16 cellular contexts compared by ENCODE assay signal in the genomic region with DNA sequence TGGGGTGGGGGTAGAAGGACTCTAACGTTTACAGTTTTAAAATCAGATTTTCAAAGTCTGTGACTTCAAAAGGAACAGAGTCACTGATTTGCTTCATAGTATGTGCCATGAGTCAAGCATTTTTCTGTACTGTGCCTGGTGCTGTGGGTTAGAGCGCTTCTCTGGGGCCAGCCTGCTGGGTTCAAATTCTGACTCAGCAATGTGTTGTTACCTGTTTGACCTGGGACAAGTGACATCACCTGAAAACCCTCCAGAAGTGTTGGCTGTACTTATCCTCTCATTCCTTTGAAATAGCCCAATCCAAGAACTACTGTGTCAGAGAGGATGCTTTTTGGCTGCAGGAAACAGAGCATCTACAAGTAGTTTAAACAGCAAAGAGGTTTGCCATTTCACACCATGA.
DNase-seq lines count a peak whose midpoint lies in the region; ATAC-seq, FAIRE-seq and TF ChIP-seq lines count a peak whose summit lies in the region.
"Had no signal": no experiment of that assay in that cellular context is flagged by ENCODE, and none has a peak within 500 bp of the region (broad histone marks: within the 10 kb centered on the region; RNA-seq: fewer than 3 reads in every experiment).

No MANE protein-coding gene starts in this region.

- intact Hi-C loops in IMR-90 (cut with micrococcal nuclease) (no loop called here), heart right ventricle (cut with DNase I) (no loop called here)

- peak overlapping the region; percentile 64 for H3K27ac Mint-ChIP-seq in astrocyte (ENCODE audit: unreplicated experiment)
- H3K27ac Mint-ChIP-seq: CD4-positive, CD25-positive, alpha-beta regulatory T cell had no signal

- H2BK5ac ChIP-seq in IMR-90 (ENCODE audit: low read depth, low read length, poor library complexity, severe bottlenecking) (no peak overlapping the region), trophoblast cell (ENCODE audit: low read depth, low read length, poor library complexity) (no peak overlapping the region)

- ATAC-seq in IMR-90 (ENCODE audit: low read depth) (no peak), heart right ventricle (no peak)
- ATAC-seq: HCT116, Right ventricle myocardium inferior had no signal

- CTCF ChIA-PET in IMR-90 (lab: Yijun Ruan, JAX): interaction anchor here (0.8 kb wide), 1 partner anchor 177 kb away, joined by 3 read pairs; no protein-coding TSS in a partner anchor

- DNase-seq in IMR-90: peak; percentile 23
- DNase-seq in astrocyte (ENCODE audit: low read depth): no peak
- DNase-seq in hepatocyte (ENCODE audit: low spot score): no peak
- DNase-seq in trophoblast cell: peak; percentile 84 to 90
- no peak for DNase-seq in Kasumi-1 (lab: John Stamatoyannopoulos, UW)
- DNase-seq in activated naive CD4-positive, alpha-beta T cell treated with anti-CD3 and anti-CD28 coated beads, Interleukin-2, amount 50 U/mL, for 16 hours: no peak
- no peak for DNase-seq in heart right ventricle
- DNase-seq: ACHN; CD4-positive, CD25-positive, alpha-beta regulatory T cell; KG1; MM.1S; NCI-H1092 treated with DMSO at 0.1 percent for 48 hours; NCI-H2081 treated with DMSO at 0.1 percent for 48 hours; NCI-H524 had no signal

- POLR2A ChIA-PET in IMR-90 (lab: Charles Lee; ENCODE audit: unreplicated experiment): no interaction called here

- in situ Hi-C loops in IMR-90 (cut with MboI; ENCODE audit: low sequenced_read_pairs): no loop called here

- H3K4me1 Mint-ChIP-seq in astrocyte (ENCODE audit: low read depth, unreplicated experiment): peaks cover 15% of the 10 kb centered on the region

- H3K4me1 ChIP-seq in IMR-90 (ENCODE audit: control insufficient read depth, insufficient read depth, low read length) (no peaks in the 10 kb centered on the region; the same call in 1 of the 2 replicates), astrocyte (ENCODE audit: insufficient read depth, low read length) (no peaks in the 10 kb centered on the region), hepatocyte (ENCODE audit: insufficient read depth) (no peaks in the 10 kb centered on the region), trophoblast cell (ENCODE audit: control insufficient read depth in 1 of 2, insufficient read depth in 2 of 2, low read length in 2 of 2) (peaks cover 27 to 35% of the 10 kb centered on the region in 2 experiments), heart right ventricle (peaks cover 0 to 17% (median 0%) of the 10 kb centered on the region in 9 donors)

- H3K9ac ChIP-seq in IMR-90 (ENCODE audit: low read depth, low read length): no peak overlapping the region
- H3K9ac ChIP-seq in astrocyte (ENCODE audit: low read length): no peak overlapping the region
- H3K9ac ChIP-seq in trophoblast cell (ENCODE audit: low read length): no peak overlapping the region

- H4K20me1 ChIP-seq in IMR-90 (ENCODE audit: insufficient read depth, low read length): no peaks in the 10 kb centered on the region
- H4K20me1 ChIP-seq in astrocyte (ENCODE audit: insufficient read depth, low read length): no peaks in the 10 kb centered on the region
- H4K20me1 ChIP-seq in hepatocyte (ENCODE audit: insufficient read depth, poor library complexity, severe bottlenecking): no peaks in the 10 kb centered on the region

- no peak overlapping the region for H2BK12ac ChIP-seq in trophoblast cell (ENCODE audit: low read length)

- H3K4ac ChIP-seq in IMR-90 (ENCODE audit: low read depth, low read length): no peak overlapping the region
- H3K4ac ChIP-seq in trophoblast cell (ENCODE audit: low read depth, low read length): no peak overlapping the region

- H3K23ac ChIP-seq in IMR-90 (ENCODE audit: low read depth, low read length) (no peak overlapping the region), trophoblast cell (ENCODE audit: low read length) (no peak overlapping the region)

- no peaks in the 10 kb centered on the region for H3K9me2 ChIP-seq in hepatocyte (replicated peaks; ENCODE audit: insufficient read depth)

- H3K56ac ChIP-seq in IMR-90 (ENCODE audit: extremely low read depth, insufficient read depth, low read length): no peak overlapping the region

- peaks cover 2% of the 10 kb centered on the region for H3K9me3 Mint-ChIP-seq in astrocyte (ENCODE audit: unreplicated experiment)

- no peak overlapping the region for H3K27ac ChIP-seq in IMR-90 (ENCODE audit: insufficient read depth, low read length)
- no peak overlapping the region for H3K27ac ChIP-seq in astrocyte (ENCODE audit: low read depth, low read length)
- peak overlapping the region; percentile 19 for H3K27ac ChIP-seq in hepatocyte
- H3K27ac ChIP-seq in trophoblast cell (ENCODE audit: low read depth, low read length): no peak overlapping the region
- H3K27ac ChIP-seq in heart right ventricle: no peak overlapping the region

- H4K5ac ChIP-seq in IMR-90 (ENCODE audit: low read depth, low read length): no peak overlapping the region

- FAIRE-seq in astrocyte (lab: Jason Lieb, UNC): no peak

- H3K4me3 ChIP-seq in IMR-90 (ENCODE audit: insufficient read depth, low read depth, low read length) (no peak overlapping the region), astrocyte (ENCODE audit: insufficient read depth, low read depth, low read length) (no peak overlapping the region), hepatocyte (no peak overlapping the region), trophoblast cell (ENCODE audit: low read depth, low read length) (no peak overlapping the region), heart right ventricle (no peak overlapping the region)

- no CpG with 5 or more reads among the region's 2 CpGs for WGBS in IMR-90 (ENCODE audit: extremely low coverage in 2 of 2, insufficient read length in 1 of 2), 2 experiments
- 56% methylated on average over 2 of the region's 2 CpGs for WGBS in hepatocyte (ENCODE audit: low lambda C conversion rate, missing lambda C conversion rate)
- no CpG with 5 or more reads among the region's 2 CpGs for WGBS in trophoblast cell (ENCODE audit: extremely low coverage, insufficient coverage, insufficient read length)
- 73 to 81% methylated on average over 2 of the region's 2 CpGs for WGBS in heart right ventricle, 2 donors

- H2AK5ac ChIP-seq in IMR-90 (ENCODE audit: low read depth, low read length) (no peak overlapping the region), trophoblast cell (ENCODE audit: low read length) (no peak overlapping the region)

- peaks cover 2% of the 10 kb centered on the region for H3K36me3 Mint-ChIP-seq in astrocyte (ENCODE audit: low read depth, unreplicated experiment)
- H3K36me3 Mint-ChIP-seq: CD4-positive, CD25-positive, alpha-beta regulatory T cell had no signal

- TF ChIP-seq RAD21 in IMR-90 (IDR thresholded peaks at IDR 0.05; ENCODE audit: low read length): no peak

- H3K4me3 Mint-ChIP-seq in astrocyte (ENCODE audit: unreplicated experiment): no peak overlapping the region
- H3K4me3 Mint-ChIP-seq: CD4-positive, CD25-positive, alpha-beta regulatory T cell had no signal

- H2AFZ ChIP-seq in IMR-90 (replicated peaks; ENCODE audit: low read length, poor library complexity) (no peak overlapping the region), astrocyte (ENCODE audit: low read depth, low read length) (no peak overlapping the region), hepatocyte (no peak overlapping the region), trophoblast cell (ENCODE audit: insufficient read depth, low read length, poor library complexity) (no peak overlapping the region)

- peaks cover 5% of the 10 kb centered on the region for H3K27me3 ChIP-seq in IMR-90 (ENCODE audit: control insufficient read depth, insufficient read depth, low read length)
- peaks cover 9% of the 10 kb centered on the region for H3K27me3 ChIP-seq in astrocyte (ENCODE audit: insufficient read depth, low read length)
- H3K27me3 ChIP-seq in hepatocyte: no peaks in the 10 kb centered on the region
- H3K27me3 ChIP-seq in trophoblast cell (ENCODE audit: insufficient read depth, low read length): no peaks in the 10 kb centered on the region
- peaks cover 0 to 52% (median 17%) of the 10 kb centered on the region in 7 donors for H3K27me3 ChIP-seq in heart right ventricle

- no peak overlapping the region for H3K4me2 ChIP-seq in IMR-90 (ENCODE audit: low read depth, low read length)
- no peak overlapping the region for H3K4me2 ChIP-seq in astrocyte (ENCODE audit: low read length)
- no peak overlapping the region for H3K4me2 ChIP-seq in hepatocyte
- H3K4me2 ChIP-seq in trophoblast cell (ENCODE audit: low read length): no peak overlapping the region

- no peak overlapping the region for H4K8ac ChIP-seq in IMR-90 (ENCODE audit: low read depth in 2 of 2, low read length in 2 of 2)
- H4K8ac ChIP-seq in trophoblast cell (ENCODE audit: low read depth, low read length): no peak overlapping the region

- no peak for TF ChIP-seq POLR2A in IMR-90 (IDR thresholded peaks at IDR 0.05; ENCODE audit: low read depth, low read length)

- no TSS peak for BruUV-seq in IMR-90 (replicated peaks; lab: Mats Ljungman, UMichigan)

- H4K91ac ChIP-seq in IMR-90 (ENCODE audit: insufficient read depth, low read depth, low read length) (no peak overlapping the region), trophoblast cell (ENCODE audit: low read depth, low read length) (no peak overlapping the region)

- H2BK120ac ChIP-seq in IMR-90 (ENCODE audit: low read depth, low read length) (no peak overlapping the region), trophoblast cell (ENCODE audit: insufficient read depth, low read length, poor library complexity) (no peak overlapping the region)

- H2BK20ac ChIP-seq in IMR-90 (ENCODE audit: low read depth, low read length): no peak overlapping the region

- no peak for TF ChIP-seq CTCF in IMR-90 (conservative IDR thresholded peaks at IDR 0.05; ENCODE audit: low read depth, low read length)
- TF ChIP-seq CTCF in astrocyte (IDR thresholded peaks at IDR 0.05; ENCODE audit: insufficient read depth, low read depth, low read length): no peak
- TF ChIP-seq CTCF in hepatocyte (IDR thresholded peaks at IDR 0.05; ENCODE audit: poor library complexity): no peak
- no peak for TF ChIP-seq CTCF in heart right ventricle (IDR thresholded peaks at IDR 0.05)

- no peak overlapping the region for H4K12ac ChIP-seq in trophoblast cell (ENCODE audit: low read depth, low read length)

- H3K14ac ChIP-seq in IMR-90 (replicated peaks; ENCODE audit: low read depth, low read length): no peak overlapping the region
- H3K14ac ChIP-seq in trophoblast cell (ENCODE audit: low read length): no peak overlapping the region

- dilution Hi-C loops in IMR-90 (cut with HindIII; ENCODE audit: low sequenced_read_pairs, unreplicated experiment): no loop called here

- H3K18ac ChIP-seq in IMR-90 (ENCODE audit: low read depth, low read length) (no peak overlapping the region), trophoblast cell (ENCODE audit: low read length) (no peak overlapping the region)

- H3K9me3 ChIP-seq in IMR-90 (ENCODE audit: control insufficient read depth, insufficient read depth, low read length): no peaks in the 10 kb centered on the region
- no peaks in the 10 kb centered on the region for H3K9me3 ChIP-seq in astrocyte (ENCODE audit: insufficient read depth, low read depth, low read length)
- H3K9me3 ChIP-seq in hepatocyte (ENCODE audit: low read depth): no peaks in the 10 kb centered on the region
- no peaks in the 10 kb centered on the region for H3K9me3 ChIP-seq in trophoblast cell (ENCODE audit: insufficient read depth, low read depth, low read length)
- no peaks in the 10 kb centered on the region for H3K9me3 ChIP-seq in heart right ventricle

- H3K36me3 ChIP-seq in IMR-90 (ENCODE audit: control insufficient read depth, insufficient read depth, low read length) (no peaks in the 10 kb centered on the region), astrocyte (ENCODE audit: insufficient read depth, low read length) (no peaks in the 10 kb centered on the region), hepatocyte (replicated peaks; ENCODE audit: insufficient read depth, low read depth) (no peaks in the 10 kb centered on the region), trophoblast cell (ENCODE audit: control insufficient read depth in 1 of 2, insufficient read depth in 2 of 2, low read length in 2 of 2) (no peaks in the 10 kb centered on the region), heart right ventricle (no peaks in the 10 kb centered on the region)

- H3K79me2 ChIP-seq in astrocyte (ENCODE audit: insufficient read depth, low read length): no peaks in the 10 kb centered on the region
- H3K79me2 ChIP-seq in hepatocyte: no peaks in the 10 kb centered on the region
- no peaks in the 10 kb centered on the region for H3K79me2 ChIP-seq in trophoblast cell (ENCODE audit: control insufficient read depth, insufficient read depth, low read length, poor library complexity)

- peaks cover 36% of the 10 kb centered on the region for H3K27me3 Mint-ChIP-seq in astrocyte (ENCODE audit: low read depth, unreplicated experiment)
- H3K27me3 Mint-ChIP-seq: CD4-positive, CD25-positive, alpha-beta regulatory T cell had no signal

- H2AK9ac ChIP-seq in IMR-90 (replicated peaks; ENCODE audit: low read depth, low read length, poor library complexity): no peak overlapping the region

- peaks cover 10% of the 10 kb centered on the region; the same call in 1 of the 2 replicates for H3K9me1 ChIP-seq in IMR-90 (ENCODE audit: insufficient read depth, low read length)

- H3K79me1 ChIP-seq in IMR-90 (ENCODE audit: low read depth in 1 of 2, low read length in 2 of 2) (no peaks in the 10 kb centered on the region), trophoblast cell (ENCODE audit: low read length) (peaks cover 12% of the 10 kb centered on the region)

- H2BK15ac ChIP-seq in IMR-90 (ENCODE audit: low read depth, low read length): no peak overlapping the region

Comparison
In these comparisons a context has a peak if more than half of its experiments do, and no peak if none do; other contexts are left out.
1. DNase-seq: peak in IMR-90 (single experiment) and trophoblast cell (2 of 2); none in astrocyte (single experiment), hepatocyte (single experiment), Kasumi-1 (0 of 2), activated naive CD4-positive, alpha-beta T cell treated with anti-CD3 and anti-CD28 coated beads, Interleukin-2, amount 50 U/mL, for 16 hours (single experiment) and heart right ventricle (0 of 2).